22 cellular contexts compared by ENCODE assay signal in the genomic region with DNA sequence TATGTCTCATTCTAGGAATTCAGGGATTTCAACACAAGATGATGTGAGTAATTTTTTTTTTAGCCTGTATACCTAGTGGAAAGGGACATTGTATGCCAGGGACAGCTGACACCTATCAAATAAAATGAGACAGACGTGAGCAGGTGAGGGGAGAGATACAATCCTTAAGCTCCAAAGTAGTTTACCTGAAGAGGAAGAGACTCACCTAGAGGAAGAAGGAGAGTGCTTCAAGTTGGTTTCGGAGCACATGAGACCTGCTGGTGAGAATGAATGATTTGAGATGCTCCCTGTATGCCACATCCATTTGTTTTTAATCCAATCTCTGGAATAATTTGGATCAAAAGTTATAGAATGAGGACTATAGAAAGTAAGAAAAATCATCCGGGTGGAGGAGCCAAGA.
DNase-seq lines count a peak whose midpoint lies in the region; FAIRE-seq and TF ChIP-seq lines count a peak whose summit lies in the region.
"Had no signal": no experiment of that assay in that cellular context is flagged by ENCODE, and none has a peak within 500 bp of the region (broad histone marks: within the 10 kb centered on the region; RNA-seq: fewer than 3 reads in every experiment).

No MANE protein-coding gene starts in this region.

- DNase-seq in NCI-H526 (lab: John Stamatoyannopoulos, UW) (peak; percentile 4 to 31), NCI-H526 treated with DMSO at 0.1 percent for 48 hours (lab: John Stamatoyannopoulos, UW) (no peak), SW480 (ENCODE audit: low spot score) (peak; percentile 4), urothelium cell line (ENCODE audit: low spot score) (peak; percentile 5), ureter (ENCODE audit: low spot score) (no peak), SIG-M5 (lab: John Stamatoyannopoulos, UW) (no peak), ascending aorta (ENCODE audit: low spot score in 2 of 2) (no peak)
- DNase-seq: 8988T; activated naive CD4-positive, alpha-beta T cell; anterior cingulate cortex; BE2C; Calu3; GDM1; left ventricle myocardium inferior; NCI-H1436; stimulated activated CD4-positive, alpha-beta T cell treated with anti-CD3 and anti-CD28 coated beads, Interleukin-1b, Interleukin-23, amount 100 ng/mL, for 48 hours; stomach had no signal

- FAIRE-seq in urothelium cell line (lab: Jason Lieb, UNC): no peak
- FAIRE-seq: GM12878, HepG2, TTC549 had no signal

- H3K4me3 ChIP-seq in iPS-20b (ENCODE audit: low read length) (peak overlapping the region; percentile 63), ascending aorta (no peak overlapping the region)
- H3K4me3 ChIP-seq: GM12878, left ventricle myocardium inferior, stomach had no signal

- H3K9me3 ChIP-seq in iPS-20b (ENCODE audit: insufficient read depth, low read depth, low read length): no peaks in the 10 kb centered on the region
- no peaks in the 10 kb centered on the region for H3K9me3 ChIP-seq in ascending aorta
- H3K9me3 ChIP-seq: BE2C had no signal

- H3K27ac ChIP-seq in iPS-20b (ENCODE audit: low read length): no peak overlapping the region
- no peak overlapping the region for H3K27ac ChIP-seq in ascending aorta
- H3K27ac ChIP-seq: left ventricle myocardium inferior, parathyroid adenoma, stomach had no signal

- H3K27me3 ChIP-seq in iPS-20b (ENCODE audit: insufficient read depth, low read length) (no peaks in the 10 kb centered on the region), ascending aorta (no peaks in the 10 kb centered on the region)
- H3K27me3 ChIP-seq: BE2C, stomach had no signal

- H3K4me1 ChIP-seq in iPS-20b (ENCODE audit: insufficient read depth, low read length) (no peaks in the 10 kb centered on the region), ascending aorta (no peaks in the 10 kb centered on the region)
- H3K4me1 ChIP-seq: BE2C, left ventricle myocardium inferior, parathyroid adenoma, stomach had no signal

- no peaks in the 10 kb centered on the region for H3K36me3 ChIP-seq in iPS-20b (ENCODE audit: insufficient read depth, low read depth, low read length)
- no peaks in the 10 kb centered on the region for H3K36me3 ChIP-seq in ascending aorta
- H3K36me3 ChIP-seq: BE2C, left ventricle myocardium inferior, stomach had no signal

- H3K9ac ChIP-seq in iPS-20b (ENCODE audit: low read depth, low read length): no peak overlapping the region
- H3K9ac ChIP-seq: parathyroid adenoma had no signal

- no peak for TF ChIP-seq CTCF in ascending aorta (IDR thresholded peaks at IDR 0.05)

- intact Hi-C loops in ascending aorta (cut with DNase I): no loop called here

Comparison
In these comparisons a context has a peak if more than half of its experiments do, and no peak if none do; other contexts are left out.
1. DNase-seq: peak in NCI-H526 (2 of 2), SW480 (single experiment) and urothelium cell line (single experiment); none in NCI-H526 treated with DMSO at 0.1 percent for 48 hours (single experiment), ureter (single experiment), SIG-M5 (single experiment) and ascending aorta (0 of 2).